Comparison of ENCODE assay signal across 9 cellular contexts in the genomic region with DNA sequence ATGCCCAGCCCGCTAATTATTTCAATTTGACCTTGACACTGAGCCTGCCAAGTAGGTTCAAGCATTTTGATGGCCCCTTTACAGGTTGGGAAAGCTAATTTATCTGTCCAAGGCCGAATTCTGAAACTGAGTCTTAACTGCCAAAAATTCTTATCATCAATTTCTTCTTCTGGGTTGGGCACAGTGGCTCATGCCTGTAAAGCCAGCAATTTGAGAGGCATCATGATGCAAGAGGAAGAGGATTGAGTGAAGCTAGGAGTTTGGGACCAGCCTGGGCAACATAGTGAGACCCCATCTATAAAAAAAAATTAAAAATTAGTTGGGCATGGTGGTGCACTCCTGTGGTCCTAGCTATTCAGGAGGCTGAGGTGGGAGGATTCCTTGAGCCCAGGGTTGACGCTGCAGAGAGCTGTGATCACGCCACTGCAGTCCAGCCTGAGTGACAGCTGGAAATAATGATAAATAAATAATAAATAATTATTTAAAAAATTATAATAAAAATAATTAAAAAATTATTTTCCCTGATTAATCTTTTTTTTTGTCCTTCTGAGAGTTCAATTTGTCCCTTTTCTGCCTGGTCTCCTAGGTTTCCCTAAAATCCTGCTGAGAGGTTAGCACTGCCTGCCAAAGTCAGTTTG. TPM values are rescaled to one million over a fixed set of nuclear protein-coding genes. Genes with fewer than 3 reads are reported as not detected.
DNase-seq lines count a peak whose midpoint lies in the region; ATAC-seq and TF ChIP-seq lines count a peak whose summit lies in the region.
"Had no signal": no experiment of that assay in that cellular context is flagged by ENCODE, and none has a peak within 500 bp of the region (broad histone marks: within the 10 kb centered on the region; RNA-seq: fewer than 3 reads in every experiment).

No MANE protein-coding gene starts in this region.

- peaks cover 0 to 4% (median 0%) of the 10 kb centered on the region in 3 donors for H3K36me3 Mint-ChIP-seq in CD8-positive, alpha-beta memory T cell
- peaks cover 22% of the 10 kb centered on the region for H3K36me3 Mint-ChIP-seq in endothelial cell (ENCODE audit: low read depth, unreplicated experiment)
- H3K36me3 Mint-ChIP-seq: IgD-negative memory B cell had no signal

- H2AFZ ChIP-seq in PC-9 (no peak overlapping the region), neuron (ENCODE audit: low read depth, low read length) (no peak overlapping the region)

- CTCF ChIA-PET in CD8-positive, alpha-beta memory T cell (lab: Charles Lee): interaction anchor here (0.9 to 3.2 kb wide), 6 partner anchors 35 to 287 kb away, joined by 3 to 14 read pairs (median 6); a partner anchor contains a TSS
- CTCF ChIA-PET in PC-9 (lab: Charles Lee): interaction anchor here (0.6 to 1.5 kb wide), 2 partner anchors 38 to 147 kb away, joined by 4 to 5 read pairs; no protein-coding TSS in a partner anchor

- peaks cover 29 to 48% (median 41%) of the 10 kb centered on the region in 3 donors for H3K4me1 Mint-ChIP-seq in CD8-positive, alpha-beta memory T cell
- peaks cover 20% of the 10 kb centered on the region for H3K4me1 Mint-ChIP-seq in endothelial cell (ENCODE audit: unreplicated experiment)

- peaks cover 11% of the 10 kb centered on the region; the same call in 1 of the 2 replicates for H4K20me1 ChIP-seq in PC-9 (ENCODE audit: insufficient read depth)

- peak overlapping the region; percentile 91 for H3K27ac ChIP-seq in CD8-positive, alpha-beta memory T cell (ENCODE audit: low read depth, low read length)
- H3K27ac ChIP-seq in PC-9 (peak overlapping the region; percentile 90), caudate nucleus (ENCODE audit: low read depth, low read length) (no peak overlapping the region)

- H3K4me1 ChIP-seq in CD8-positive, alpha-beta memory T cell (ENCODE audit: insufficient read depth, low read length): peaks cover 49% of the 10 kb centered on the region
- peaks cover 67% of the 10 kb centered on the region for H3K4me1 ChIP-seq in PC-9 (replicated peaks; ENCODE audit: insufficient read depth)
- peaks cover 26% of the 10 kb centered on the region for H3K4me1 ChIP-seq in neuron (ENCODE audit: insufficient read depth, low read length)

- no peak for ATAC-seq in GM21367 (IDR thresholded peaks at IDR 0.05; ENCODE audit: unreplicated experiment)
- no peak for ATAC-seq in HG02870 (IDR thresholded peaks at IDR 0.05; ENCODE audit: unreplicated experiment)

- H3K27me3 Mint-ChIP-seq in CD8-positive, alpha-beta memory T cell: peaks cover 0 to under 1% of the 10 kb centered on the region in 2 donors
- peaks cover 13% of the 10 kb centered on the region for H3K27me3 Mint-ChIP-seq in endothelial cell (ENCODE audit: unreplicated experiment)

- peak overlapping the region; percentile 89 for H3K4me2 ChIP-seq in PC-9

- H3K4me3 ChIP-seq in CD8-positive, alpha-beta memory T cell (ENCODE audit: low read length): no peak overlapping the region
- no peak overlapping the region; the same call in 1 of the 2 replicates for H3K4me3 ChIP-seq in PC-9
- H3K4me3 ChIP-seq in neuron (ENCODE audit: low read length): peak overlapping the region; percentile 67

- H3K9me2 ChIP-seq in PC-9 (ENCODE audit: insufficient read depth): no peaks in the 10 kb centered on the region

- no peak for DNase-seq in CD8-positive, alpha-beta memory T cell
- DNase-seq in PC-9 (no peak), endothelial cell (ENCODE audit: low spot score) (no peak), C1 segment of cervical spinal cord (lab: John Stamatoyannopoulos, UW) (no peak), caudate nucleus (lab: John Stamatoyannopoulos, UW) (no peak)

- intact Hi-C loops in PC-9 (cut with micrococcal nuclease; ENCODE audit: unreplicated experiment): loop anchor here (5.0 kb wide), 1 partner anchor 126 kb away; a partner anchor contains a TSS

- TF ChIP-seq CTCF in PC-9 (conservative IDR thresholded peaks at IDR 0.05): no peak
- no peak for TF ChIP-seq CTCF in endothelial cell (IDR thresholded peaks at IDR 0.05; ENCODE audit: unreplicated experiment)

- H3K4me3 Mint-ChIP-seq in CD8-positive, alpha-beta memory T cell: peak overlapping the region in 1 of 7 donors; percentile 93
- peak overlapping the region; percentile 94 for H3K4me3 Mint-ChIP-seq in endothelial cell (ENCODE audit: unreplicated experiment)

- H3K79me2 ChIP-seq in PC-9 (ENCODE audit: low read depth): peaks cover 28% of the 10 kb centered on the region

- POLR2A ChIA-PET in CD8-positive, alpha-beta memory T cell (lab: Charles Lee): no interaction called here
- POLR2A ChIA-PET in PC-9 (lab: Charles Lee; ENCODE audit: unreplicated experiment): no interaction called here

- no peaks in the 10 kb centered on the region for H3K27me3 ChIP-seq in CD8-positive, alpha-beta memory T cell (ENCODE audit: insufficient read depth, low read length, poor library complexity, severe bottlenecking)
- no peaks in the 10 kb centered on the region for H3K27me3 ChIP-seq in PC-9 (ENCODE audit: insufficient read depth, low read depth)
- no peaks in the 10 kb centered on the region for H3K27me3 ChIP-seq in neuron (ENCODE audit: insufficient read depth, low read length)

- H3K9me3 Mint-ChIP-seq in CD8-positive, alpha-beta memory T cell: no peaks in the 10 kb centered on the region
- H3K9me3 Mint-ChIP-seq in endothelial cell (ENCODE audit: unreplicated experiment): no peaks in the 10 kb centered on the region

- no peaks in the 10 kb centered on the region for H3K9me3 ChIP-seq in CD8-positive, alpha-beta memory T cell (ENCODE audit: low read length)
- H3K9me3 ChIP-seq in PC-9 (ENCODE audit: insufficient read depth, low read depth) (no peaks in the 10 kb centered on the region), neuron (ENCODE audit: low read length) (no peaks in the 10 kb centered on the region)

- no TSS peak for BruUV-seq in PC-9 (replicated peaks; lab: Mats Ljungman, UMichigan)

- H3K27ac Mint-ChIP-seq in CD8-positive, alpha-beta memory T cell: peak overlapping the region in 4 of 8 donors; percentile 10 to 95 (median 29)
- peak overlapping the region; percentile 100 for H3K27ac Mint-ChIP-seq in endothelial cell (ENCODE audit: unreplicated experiment)

- H3F3A ChIP-seq in PC-9 (ENCODE audit: insufficient read depth, low read depth): peaks cover 68% of the 10 kb centered on the region

- no peaks in the 10 kb centered on the region for H3K36me3 ChIP-seq in CD8-positive, alpha-beta memory T cell (ENCODE audit: insufficient read depth, low read length)
- H3K36me3 ChIP-seq in PC-9 (ENCODE audit: low read depth) (peaks cover 11% of the 10 kb centered on the region), neuron (ENCODE audit: insufficient read depth, low read length) (peaks cover 15% of the 10 kb centered on the region)

RNA-seq across cellular contexts. Expression of a gene that starts 1.3 kb away (rescaled TPM):
- 10 to 100 TPM; 27.7 to 35.1 TPM for total RNA-seq in CD8-positive, alpha-beta memory T cell
- polyA plus RNA-seq in CD8-positive, alpha-beta memory T cell: 8.2 TPM
- 160 and 182 TPM in 2 replicates for total RNA-seq in PC-9 (2021)
- total RNA-seq in endothelial cell (ENCODE audit: unreplicated experiment): 158 TPM
